Comparison of ENCODE assay signal across 19 cellular contexts in genomic region chr16:84848991-84849634, GRCh38. TPM values are rescaled to one million over a fixed set of nuclear protein-coding genes. Genes with fewer than 3 reads are reported as not detected.
DNase-seq lines count a peak whose midpoint lies in the region; ATAC-seq, FAIRE-seq and TF ChIP-seq lines count a peak whose summit lies in the region.
"Had no signal": no experiment of that assay in that cellular context is flagged by ENCODE, and none has a peak within 500 bp of the region (broad histone marks: within the 10 kb centered on the region; RNA-seq: fewer than 3 reads in every experiment).

No MANE protein-coding gene starts in this region.

- no peak overlapping the region for H3K56ac ChIP-seq in IMR-90 (ENCODE audit: extremely low read depth, insufficient read depth, low read length)

- peak; percentile 36 for DNase-seq in DMS79 treated with DMSO at 0.1 percent for 48 hours (lab: John Stamatoyannopoulos, UW)
- DNase-seq in IMR-90, result no peak
- DNase-seq in K562 (ENCODE audit: extremely low read depth in 1 of 4, low spot score in 3 of 4), result no peak
- DNase-seq in thyroid gland, result peak; percentile 56 to 84
- no peak for DNase-seq in midbrain (lab: John Stamatoyannopoulos, UW)
- no peak for DNase-seq in activated T-cell treated with anti-CD3 and anti-CD28 coated beads for 4 hours
- DNase-seq: BE2C, DMS53, H9, MV-4-11, NCI-H1105 treated with DMSO at 0.1 percent for 48 hours, NCI-H226, NCI-H524, NCI-H82, Peyer's patch, T-cell had no signal

- H3K9me1 ChIP-seq in IMR-90 (ENCODE audit: insufficient read depth, low read length) (peaks cover 15% of the 10 kb centered on the region), K562 (ENCODE audit: control insufficient read depth, insufficient read depth, low read length) (no peaks in the 10 kb centered on the region)

- in situ Hi-C loops in IMR-90 (cut with MboI; ENCODE audit: low sequenced_read_pairs) (no loop called here), K562 (cut with MboI) (no loop called here)

- no peak overlapping the region for H4K91ac ChIP-seq in IMR-90 (ENCODE audit: insufficient read depth, low read depth, low read length)

- ATAC-seq in IMR-90 (ENCODE audit: low read depth), result no peak
- ATAC-seq in K562, result peak; percentile 12; the same call in 1 of the 3 replicates
- ATAC-seq in GM21737 (IDR thresholded peaks at IDR 0.05; ENCODE audit: unreplicated experiment), result no peak
- ATAC-seq: SK-N-SH treated with all-trans-retinoic acid at 6 μM for 48 hours, T-cell had no signal

- H3K36me3 ChIP-seq in IMR-90 (ENCODE audit: control insufficient read depth, insufficient read depth, low read length) (peaks cover 69% of the 10 kb centered on the region), K562 (ENCODE audit: control insufficient read depth, insufficient read depth, low read length) (no peaks in the 10 kb centered on the region), thyroid gland (no peaks in the 10 kb centered on the region)
- H3K36me3 ChIP-seq: BE2C had no signal

- no peak for TF ChIP-seq RAD21 in IMR-90 (IDR thresholded peaks at IDR 0.05; ENCODE audit: low read length)
- TF ChIP-seq RAD21 in K562 (CRISPR knock-in tag; conservative IDR thresholded peaks at IDR 0.05 in 1 of 2, IDR thresholded peaks at IDR 0.05 in 1 of 2), result no peak

- no peak overlapping the region for H3K23ac ChIP-seq in IMR-90 (ENCODE audit: low read depth, low read length)

- H2BK15ac ChIP-seq in IMR-90 (ENCODE audit: low read depth, low read length), result no peak overlapping the region

- H3K9me3 ChIP-seq in IMR-90 (ENCODE audit: control insufficient read depth, insufficient read depth, low read length), result peaks cover 5% of the 10 kb centered on the region
- no peaks in the 10 kb centered on the region for H3K9me3 ChIP-seq in K562 (replicated peaks; ENCODE audit: control insufficient read depth, insufficient read depth, low read depth, low read length)
- no peaks in the 10 kb centered on the region for H3K9me3 ChIP-seq in thyroid gland
- H3K9me3 ChIP-seq: BE2C, Peyer's patch had no signal

- 0 out of 2 replicates have a peak overlapping the region, but pooled peaks have one; percentile 17 for H2AK5ac ChIP-seq in IMR-90 (ENCODE audit: low read depth, low read length)

- dilution Hi-C loops in IMR-90 (cut with HindIII; ENCODE audit: low sequenced_read_pairs, unreplicated experiment), result no loop called here

- no peak overlapping the region for H2BK120ac ChIP-seq in IMR-90 (ENCODE audit: low read depth, low read length)

- no peak for TF ChIP-seq CTCF in IMR-90 (conservative IDR thresholded peaks at IDR 0.05; ENCODE audit: low read depth, low read length)
- no peak for TF ChIP-seq CTCF in K562 (IDR thresholded peaks at IDR 0.05 in 2 of 3, conservative IDR thresholded peaks at IDR 0.05 in 1 of 3; ENCODE audit: insufficient read depth in 2 of 3, low read depth in 1 of 3, low read length in 3 of 3)
- TF ChIP-seq CTCF in thyroid gland (IDR thresholded peaks at IDR 0.05), result no peak

- no peak overlapping the region for H3K18ac ChIP-seq in IMR-90 (ENCODE audit: low read depth, low read length)

- H3K79me1 ChIP-seq in IMR-90 (ENCODE audit: low read depth in 1 of 2, low read length in 2 of 2), result peaks cover 0 to 25% of the 10 kb centered on the region in 2 experiments; a peak in 2 of 4 replicates

- no peak overlapping the region for H2BK20ac ChIP-seq in IMR-90 (ENCODE audit: low read depth, low read length)

- no peak overlapping the region for H4K8ac ChIP-seq in IMR-90 (ENCODE audit: low read depth in 2 of 2, low read length in 2 of 2)

- CTCF ChIA-PET in IMR-90 (lab: Yijun Ruan, JAX) (no interaction called here), K562 (lab: Yijun Ruan, JAX; ENCODE audit: low intra/inter-chr PET ratio) (interaction anchor here (0.7 kb wide), 1 partner anchor 19 kb away, joined by 4 read pairs; no protein-coding TSS in a partner anchor)

- TF ChIP-seq POLR2A in IMR-90 (IDR thresholded peaks at IDR 0.05; ENCODE audit: low read depth, low read length) (no peak), K562 (conservative IDR thresholded peaks at IDR 0.05) (no peak), thyroid gland (IDR thresholded peaks at IDR 0.05) (no peak)

- no peak for TF ChIP-seq EP300 in K562 (IDR thresholded peaks at IDR 0.05; ENCODE audit: low read length)

- no peak overlapping the region for H3K27ac ChIP-seq in IMR-90 (ENCODE audit: insufficient read depth, low read length)
- H3K27ac ChIP-seq in K562 (ENCODE audit: extremely low read depth, low read depth, low read length), result no peak overlapping the region
- H3K27ac ChIP-seq in thyroid gland, result peak overlapping the region in 2 of 3 donors; percentile 24 to 65
- H3K27ac ChIP-seq: Peyer's patch had no signal

- BruUV-seq in IMR-90 (replicated peaks; lab: Mats Ljungman, UMichigan) (no TSS peak), K562 (replicated peaks; lab: Mats Ljungman, UMichigan) (no TSS peak)

- no peak for FAIRE-seq in K562 (lab: Jason Lieb, UNC)
- FAIRE-seq: D721Med had no signal

- H3K27me3 ChIP-seq in IMR-90 (ENCODE audit: control insufficient read depth, insufficient read depth, low read length), result no peaks in the 10 kb centered on the region
- H3K27me3 ChIP-seq in K562 (ENCODE audit: control insufficient read depth in 2 of 2, insufficient read depth in 2 of 2, low read length in 2 of 2), result peaks cover 83 to 96% of the 10 kb centered on the region in 2 experiments
- no peaks in the 10 kb centered on the region for H3K27me3 ChIP-seq in thyroid gland
- H3K27me3 ChIP-seq: BE2C, Peyer's patch had no signal

- intact Hi-C loops in IMR-90 (cut with micrococcal nuclease), result no loop called here
- intact Hi-C loops in K562 (cut with micrococcal nuclease), result no loop called here
- intact Hi-C loops in thyroid gland (cut with DNase I), result no loop called here

- H3K9ac ChIP-seq in IMR-90 (ENCODE audit: low read depth, low read length) (no peak overlapping the region), K562 (ENCODE audit: insufficient read depth in 1 of 2, low read depth in 2 of 2, low read length in 2 of 2) (no peak overlapping the region)

- H2AFZ ChIP-seq in IMR-90 (replicated peaks; ENCODE audit: low read length, poor library complexity) (no peak overlapping the region), K562 (ENCODE audit: low read depth, low read length) (no peak overlapping the region)

- H4K5ac ChIP-seq in IMR-90 (ENCODE audit: low read depth, low read length), result no peak overlapping the region

- H2AK9ac ChIP-seq in IMR-90 (replicated peaks; ENCODE audit: low read depth, low read length, poor library complexity), result peak overlapping the region; percentile 47

- peaks cover 8% of the 10 kb centered on the region for H3K4me1 ChIP-seq in IMR-90 (ENCODE audit: control insufficient read depth, insufficient read depth, low read length)
- peaks cover 0 to 20% of the 10 kb centered on the region in 2 experiments; a peak in 1 of 5 replicates for H3K4me1 ChIP-seq in K562 (replicated peaks in 1 of 2; ENCODE audit: control insufficient read depth in 2 of 2, insufficient read depth in 2 of 2, low read length in 2 of 2)
- peaks cover 21 to 35% of the 10 kb centered on the region in 2 donors for H3K4me1 ChIP-seq in thyroid gland
- H3K4me1 ChIP-seq: Peyer's patch had no signal

- H3K4me3 ChIP-seq in IMR-90 (ENCODE audit: insufficient read depth, low read depth, low read length) (no peak overlapping the region), K562 (no peak overlapping the region), thyroid gland (replicated peaks in 1 of 3) (no peak overlapping the region)
- H3K4me3 ChIP-seq: Peyer's patch had no signal

- H3K4me2 ChIP-seq in IMR-90 (ENCODE audit: low read depth, low read length) (no peak overlapping the region), K562 (ENCODE audit: insufficient read depth, low read length) (no peak overlapping the region)

- H3K79me2 ChIP-seq in K562 (ENCODE audit: control insufficient read depth, insufficient read depth, low read length), result no peaks in the 10 kb centered on the region

- H4K20me1 ChIP-seq in IMR-90 (ENCODE audit: insufficient read depth, low read length) (peaks cover 10% of the 10 kb centered on the region), K562 (replicated peaks; ENCODE audit: control insufficient read depth, insufficient read depth, low read length) (peaks cover 29% of the 10 kb centered on the region)

- WGBS in IMR-90 (ENCODE audit: extremely low coverage in 2 of 2, insufficient read length in 1 of 2), 2 experiments, result no CpG with 5 or more reads among the region's 22 CpGs
- WGBS in K562 (ENCODE audit: insufficient coverage, low coverage, missing lambda C conversion rate), result 9% methylated on average over 22 of the region's 22 CpGs
- WGBS in thyroid gland, 2 donors, result 39 to 56% methylated on average over 17 to 22 of the region's 22 CpGs

- no peak overlapping the region for H3K4ac ChIP-seq in IMR-90 (ENCODE audit: low read depth, low read length)

- POLR2A ChIA-PET in IMR-90 (lab: Charles Lee; ENCODE audit: unreplicated experiment) (no interaction called here), K562 (lab: Yijun Ruan, JAX) (no interaction called here)

- no peak overlapping the region for H3K14ac ChIP-seq in IMR-90 (replicated peaks; ENCODE audit: low read depth, low read length)

- no peak overlapping the region for H2BK5ac ChIP-seq in IMR-90 (ENCODE audit: low read depth, low read length, poor library complexity, severe bottlenecking)

RNA-seq across cellular contexts. Expression of gene CRISPLD2, which starts 29.3 kb away (rescaled TPM):
- total RNA-seq in IMR-90 (2012; rRNA removed), result 35.0 and 37.5 TPM in 2 replicates
- 21.3 and 23.1 TPM in 2 replicates for polyA plus RNA-seq in IMR-90 (2012; rRNA removed)
- 17.6 and 30.1 TPM in 2 replicates for polyA plus RNA-seq in IMR-90 (2012; cell fraction: cytosol; rRNA removed)
- 26.7 and 30.7 TPM in 2 replicates for polyA plus RNA-seq in IMR-90 (2012; cell fraction: nucleus; rRNA removed; ENCODE audit: low replicate concordance)
- 0.42 TPM in 1 of 2 replicates, not detected in the other for total RNA-seq in K562 (2011; cell fraction: chromatin; rRNA removed; ENCODE audit: low replicate concordance)
- 0.13 and 0.17 TPM in 2 replicates for total RNA-seq in K562 (2011; cell fraction: nucleolus; rRNA removed)
- 0.31 TPM in 1 of 2 replicates, not detected in the other for total RNA-seq in K562 (2011; cell fraction: nucleoplasm; rRNA removed)
- 0.12 TPM in 1 of 2 replicates, not detected in the other for total RNA-seq in K562 (2014; rRNA removed)
- total RNA-seq in K562 (2014; rRNA removed; fragmentation: Illumina TruSeq; extraction: Trizol), result 0.04 and 0.10 TPM in 2 replicates
- not detected in 2 replicates for total RNA-seq in K562 (2015; rRNA removed; fragmentation: Illumina TruSeq; extraction: Trizol)
- total RNA-seq in K562 (2021), result 0.22 and 0.24 TPM in 2 replicates
- polyA plus RNA-seq in K562 (2011; rRNA removed), result 0.05 TPM in 1 of 2 replicates, not detected in the other
- polyA plus RNA-seq in K562 (2011; cell fraction: cytosol; rRNA removed), result 0.03 and 0.19 TPM in 2 replicates
- 0.34 TPM in 1 of 2 replicates, not detected in the other for polyA plus RNA-seq in K562 (2011; cell fraction: nucleus; rRNA removed)
- polyA plus RNA-seq in K562 (2012), result 0.07 and 0.16 TPM in 2 replicates
- polyA plus RNA-seq in K562 (2014; fragmentation: Illumina TruSeq; extraction: Trizol), result 0.03 and 0.06 TPM in 2 replicates
- under 1 TPM in 1 of 2 experiments, not detected in 1; 0.03 TPM for polyA plus RNA-seq in K562 (2014; fragmentation: Nextera tagmentation; extraction: Ambion mirVana)
- polyA plus RNA-seq in K562 (2014; rRNA removed), result 0.08 TPM in 1 of 2 replicates, not detected in the other
- polyA minus RNA-seq in K562 (2011; rRNA and poly(A)+ RNA removed), result 0.04 and 0.06 TPM in 2 replicates
- not detected in 2 replicates for polyA minus RNA-seq in K562 (2011; cell fraction: cytosol; rRNA and poly(A)+ RNA removed)
- polyA minus RNA-seq in K562 (2011; cell fraction: nucleus; rRNA and poly(A)+ RNA removed), result 0.27 TPM in 1 of 2 replicates, not detected in the other
- total RNA-seq in thyroid gland, result 100 to 1,000 TPM in 2 of 4 donors, 10 to 100 TPM in 2; 48.0 to 261 (median 108) TPM

Comparison
In these comparisons a context has a peak if more than half of its experiments do, and no peak if none do; other contexts are left out.
1. DNase-seq: peak in DMS79 treated with DMSO at 0.1 percent for 48 hours (single experiment) and thyroid gland (2 of 2); none in IMR-90 (single experiment), K562 (0 of 4), midbrain (single experiment) and activated T-cell treated with anti-CD3 and anti-CD28 coated beads for 4 hours (single experiment).
2. H3K27ac ChIP-seq: peak in thyroid gland (2 of 3); none in IMR-90 (single experiment) and K562 (single experiment).
3. RNA of gene CRISPLD2, which starts 29.3 kb away (total RNA-seq): 48.0 to 261 TPM in thyroid gland and 35.0 to 37.5 TPM in IMR-90; 0.04 to 0.42 TPM in K562; every median in the first group is over 10 times any median in the second.